8 cellular contexts compared by ENCODE assay signal in the genomic region with DNA sequence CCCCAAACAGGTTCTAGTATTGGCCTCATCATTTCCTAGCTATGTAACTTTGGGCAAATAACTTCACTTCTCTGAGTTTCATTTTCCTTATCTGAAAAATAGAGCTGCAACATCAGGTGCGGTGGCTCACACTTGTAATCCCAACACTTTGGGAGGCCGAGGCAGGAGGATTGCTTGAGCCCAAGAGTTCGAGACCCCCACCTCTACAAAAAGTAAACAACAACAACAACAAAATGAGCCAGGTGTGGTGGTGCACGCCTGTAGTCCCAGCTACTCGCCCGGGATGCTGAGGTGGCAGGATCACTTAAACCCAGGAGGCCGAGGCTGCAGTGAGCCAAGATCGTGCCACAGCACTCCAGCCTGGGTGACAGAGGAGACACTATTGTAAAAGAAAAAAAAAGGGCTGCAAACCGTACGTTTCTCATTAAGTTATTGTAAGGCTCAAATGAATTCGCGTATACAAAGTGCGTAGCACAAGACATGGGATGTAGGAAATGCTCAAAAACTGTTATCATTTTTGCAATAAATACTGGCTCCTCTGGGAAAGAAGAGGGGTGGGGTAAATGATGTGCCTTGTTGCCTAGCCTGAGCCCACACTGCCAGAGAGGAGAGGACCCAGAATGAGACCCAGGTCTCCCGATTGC. TPM values are rescaled to one million over a fixed set of nuclear protein-coding genes. Genes with fewer than 3 reads are reported as not detected.
A peak's percentile ranks its signal among the peaks of the same experiment; 100 is the strongest.
DNase-seq lines count a peak whose midpoint lies in the region; ATAC-seq, FAIRE-seq and TF ChIP-seq lines count a peak whose summit lies in the region.

No MANE protein-coding gene starts in this region.

- H3K4me3 ChIP-seq in CD8-positive, alpha-beta memory T cell (ENCODE audit: low read length) = peak overlapping the region; percentile 61
- H3K4me3 ChIP-seq in esophagus squamous epithelium (peak overlapping the region; percentile 65 to 93 (median 85)), trophoblast cell (ENCODE audit: low read depth, low read length) (no peak overlapping the region)

- H3K27ac ChIP-seq in CD8-positive, alpha-beta memory T cell (ENCODE audit: low read depth, low read length) = peak overlapping the region; percentile 76
- H3K27ac ChIP-seq in RWPE1 = peak overlapping the region; percentile 70
- H3K27ac ChIP-seq in esophagus squamous epithelium = peak overlapping the region in 3 of 4 donors; percentile 75 to 83 (median 81)
- H3K27ac ChIP-seq in trophoblast cell (ENCODE audit: low read depth, low read length) = no peak overlapping the region

- no peak overlapping the region for H2BK12ac ChIP-seq in trophoblast cell (ENCODE audit: low read length)

- H2BK5ac ChIP-seq in trophoblast cell (ENCODE audit: low read depth, low read length, poor library complexity) = no peak overlapping the region

- peak overlapping the region; percentile 87 to 97 (median 91) for H3K4me3 Mint-ChIP-seq in CD8-positive, alpha-beta memory T cell

- no peak overlapping the region for H3K9ac ChIP-seq in trophoblast cell (ENCODE audit: low read length)

- intact Hi-C loops in esophagus squamous epithelium (cut with DNase I) = no loop called here

- POLR2A ChIA-PET in CD8-positive, alpha-beta memory T cell (lab: Charles Lee) = interaction anchor here (0.9 kb wide), 1 partner anchor 33 kb away, joined by 4 read pairs; no protein-coding TSS in a partner anchor
- POLR2A ChIA-PET in RWPE1 (lab: Yijun Ruan, JAX; ENCODE audit: low non-redundant PET) = no interaction called here

- DNase-seq in CD8-positive, alpha-beta memory T cell = no peak
- DNase-seq in RWPE1 (ENCODE audit: low spot score) = no peak
- DNase-seq in esophagus squamous epithelium (lab: John Stamatoyannopoulos, UW) = no peak
- DNase-seq in trophoblast cell = no peak
- DNase-seq in urothelium cell line (ENCODE audit: low spot score) = no peak
- DNase-seq in MV-4-11 (lab: John Stamatoyannopoulos, UW) = no peak
- DNase-seq in H4 (ENCODE audit: low spot score) = no peak

- peaks cover 0 to 3% of the 10 kb centered on the region in 2 donors for H3K27me3 Mint-ChIP-seq in CD8-positive, alpha-beta memory T cell

- no peak overlapping the region for H3K18ac ChIP-seq in trophoblast cell (ENCODE audit: low read length)

- TF ChIP-seq CTCF in RWPE1 (conservative IDR thresholded peaks at IDR 0.05; ENCODE audit: low read depth) (no peak), esophagus squamous epithelium (IDR thresholded peaks at IDR 0.05) (no peak)

- no peak overlapping the region for H4K12ac ChIP-seq in trophoblast cell (ENCODE audit: low read depth, low read length)

- H3K23ac ChIP-seq in trophoblast cell (ENCODE audit: low read length) = no peak overlapping the region

- H3K36me3 Mint-ChIP-seq in CD8-positive, alpha-beta memory T cell = peaks cover 4 to 16% (median 7%) of the 10 kb centered on the region in 3 donors

- H3K36me3 ChIP-seq in CD8-positive, alpha-beta memory T cell (ENCODE audit: insufficient read depth, low read length) = no peaks in the 10 kb centered on the region
- H3K36me3 ChIP-seq in esophagus squamous epithelium (peaks cover 0 to 11% (median 0%) of the 10 kb centered on the region in 3 donors), trophoblast cell (ENCODE audit: control insufficient read depth in 1 of 2, insufficient read depth in 2 of 2, low read length in 2 of 2) (no peaks in the 10 kb centered on the region)

- peak overlapping the region; percentile 63 for H3K4me2 ChIP-seq in trophoblast cell (ENCODE audit: low read length)

- peaks cover 2% of the 10 kb centered on the region for H3K79me2 ChIP-seq in trophoblast cell (ENCODE audit: control insufficient read depth, insufficient read depth, low read length, poor library complexity)

- H3K4me1 Mint-ChIP-seq in CD8-positive, alpha-beta memory T cell = peaks cover 33 to 50% (median 47%) of the 10 kb centered on the region in 3 donors

- no peaks in the 10 kb centered on the region for H3K27me3 ChIP-seq in CD8-positive, alpha-beta memory T cell (ENCODE audit: insufficient read depth, low read length, poor library complexity, severe bottlenecking)
- H3K27me3 ChIP-seq in esophagus squamous epithelium (no peaks in the 10 kb centered on the region), trophoblast cell (ENCODE audit: insufficient read depth, low read length) (no peaks in the 10 kb centered on the region)

- no peak overlapping the region for H3K14ac ChIP-seq in trophoblast cell (ENCODE audit: low read length)

- no peak overlapping the region for H2AFZ ChIP-seq in trophoblast cell (ENCODE audit: insufficient read depth, low read length, poor library complexity)

- H3K79me1 ChIP-seq in trophoblast cell (ENCODE audit: low read length) = peaks cover 3% of the 10 kb centered on the region

- TF ChIP-seq POLR2A in esophagus squamous epithelium (IDR thresholded peaks at IDR 0.05) = no peak

- H4K8ac ChIP-seq in trophoblast cell (ENCODE audit: low read depth, low read length) = no peak overlapping the region

- no peak overlapping the region for H4K91ac ChIP-seq in trophoblast cell (ENCODE audit: low read depth, low read length)

- no peak for ATAC-seq in GM21423 (IDR thresholded peaks at IDR 0.05; ENCODE audit: unreplicated experiment)

- no peak for FAIRE-seq in urothelium cell line (lab: Jason Lieb, UNC)

- H2BK120ac ChIP-seq in trophoblast cell (ENCODE audit: insufficient read depth, low read length, poor library complexity) = no peak overlapping the region

- H3K9me3 ChIP-seq in CD8-positive, alpha-beta memory T cell (ENCODE audit: low read length) = no peaks in the 10 kb centered on the region
- no peaks in the 10 kb centered on the region for H3K9me3 ChIP-seq in esophagus squamous epithelium
- no peaks in the 10 kb centered on the region for H3K9me3 ChIP-seq in trophoblast cell (ENCODE audit: insufficient read depth, low read depth, low read length)

- WGBS in esophagus squamous epithelium, 2 donors = 66 to 74% methylated on average over 11 to 14 of the region's 14 CpGs
- WGBS in trophoblast cell (ENCODE audit: extremely low coverage, insufficient coverage, insufficient read length) = no CpG with 5 or more reads among the region's 14 CpGs

- peaks cover 24% of the 10 kb centered on the region for H3K4me1 ChIP-seq in CD8-positive, alpha-beta memory T cell (ENCODE audit: insufficient read depth, low read length)
- peaks cover 0 to 38% (median 14%) of the 10 kb centered on the region in 3 donors for H3K4me1 ChIP-seq in esophagus squamous epithelium
- H3K4me1 ChIP-seq in trophoblast cell (ENCODE audit: control insufficient read depth in 1 of 2, insufficient read depth in 2 of 2, low read length in 2 of 2) = no peaks in the 10 kb centered on the region

- CTCF ChIA-PET in CD8-positive, alpha-beta memory T cell (lab: Charles Lee) = interaction anchor here (1.0 kb wide), 1 partner anchor 52 kb away, joined by 3 read pairs; no protein-coding TSS in a partner anchor
- CTCF ChIA-PET in RWPE1 (lab: Yijun Ruan, JAX) = no interaction called here

- no peaks in the 10 kb centered on the region for H3K9me3 Mint-ChIP-seq in CD8-positive, alpha-beta memory T cell

- H2AK5ac ChIP-seq in trophoblast cell (ENCODE audit: low read length) = no peak overlapping the region

- peak overlapping the region in 7 of 8 donors; percentile 37 to 99 (median 97) for H3K27ac Mint-ChIP-seq in CD8-positive, alpha-beta memory T cell

- no peak overlapping the region for H3K4ac ChIP-seq in trophoblast cell (ENCODE audit: low read depth, low read length)

RNA-seq across cellular contexts. Expression of a gene that starts 0.9 kb away (rescaled TPM):
- total RNA-seq in CD8-positive, alpha-beta memory T cell = 10 to 100 TPM; 11.7 to 12.7 TPM
- 17.3 TPM for polyA plus RNA-seq in CD8-positive, alpha-beta memory T cell
- 10 to 100 TPM in 1 of 4 donors, 1 to 10 TPM in 3; 3.2 to 10.8 (median 5.9) TPM for total RNA-seq in esophagus squamous epithelium
- 7.9 and 8.3 TPM in 2 replicates for polyA plus RNA-seq in trophoblast cell (2013)
- total RNA-seq in H4 (2014; rRNA removed; shearing (Covaris generic)) = 14.4 and 20.7 TPM in 2 replicates

RNA-seq across cellular contexts. Expression of a gene that starts 48.2 kb away (rescaled TPM):
- total RNA-seq in CD8-positive, alpha-beta memory T cell = 10 to 100 TPM; 38.1 to 41.1 TPM
- polyA plus RNA-seq in CD8-positive, alpha-beta memory T cell = 47.1 TPM
- total RNA-seq in esophagus squamous epithelium = 10 to 100 TPM; 67.6 to 92.9 (median 72.8) TPM
- polyA plus RNA-seq in trophoblast cell (2013) = 20.1 TPM in 2 replicates
- 33.0 and 38.7 TPM in 2 replicates for total RNA-seq in H4 (2014; rRNA removed; shearing (Covaris generic))

RNA-seq across cellular contexts. Expression of a gene that starts 51.3 kb away (rescaled TPM):
- 10 to 100 TPM; 52.0 to 54.4 TPM for total RNA-seq in CD8-positive, alpha-beta memory T cell
- 93.0 TPM for polyA plus RNA-seq in CD8-positive, alpha-beta memory T cell
- 10 to 100 TPM; 14.1 to 31.9 (median 21.0) TPM for total RNA-seq in esophagus squamous epithelium
- 13.6 and 15.0 TPM in 2 replicates for polyA plus RNA-seq in trophoblast cell (2013)
- total RNA-seq in H4 (2014; rRNA removed; shearing (Covaris generic)) = 13.6 and 14.7 TPM in 2 replicates
